In genomic region chr19:41999071-41999877, GRCh38 we compare ENCODE assay signal across 8 cellular contexts.
A peak's percentile ranks its signal among the peaks of the same experiment; 100 is the strongest.
DNase-seq lines count a peak whose midpoint lies in the region; TF ChIP-seq lines count a peak whose summit lies in the region.
"Had no signal": no experiment of that assay in that cellular context is flagged by ENCODE, and none has a peak within 500 bp of the region (broad histone marks: within the 10 kb centered on the region; RNA-seq: fewer than 3 reads in every experiment).

No MANE protein-coding gene starts in this region.

- TF ChIP-seq CTCF in VCaP (conservative IDR thresholded peaks at IDR 0.05) = no peak

- no peaks in the 10 kb centered on the region; the same call in 1 of the 2 replicates for H4K20me1 ChIP-seq in BLaER1

- peaks cover 11% of the 10 kb centered on the region for H3K27me3 ChIP-seq in BLaER1

- H3K36me3 ChIP-seq in BLaER1 = peaks cover 35% of the 10 kb centered on the region
- H3K36me3 ChIP-seq: lower lobe of right lung had no signal

- peak overlapping the region; percentile 89 for H3K9ac ChIP-seq in BLaER1

- H3K4me2 ChIP-seq in BLaER1 = peak overlapping the region; percentile 100

- peak overlapping the region; percentile 98 for H3K27ac ChIP-seq in BLaER1
- peak overlapping the region; percentile 48; the same call in 1 of the 2 replicates for H3K27ac ChIP-seq in VCaP
- H3K27ac ChIP-seq: lower lobe of right lung had no signal

- H3K4me1 ChIP-seq in BLaER1 = peaks cover 73% of the 10 kb centered on the region

- no peaks in the 10 kb centered on the region for H3K9me3 ChIP-seq in BLaER1
- no peaks in the 10 kb centered on the region for H3K9me3 ChIP-seq in iPS-18c (ENCODE audit: control insufficient read depth, insufficient read depth, low read length)
- H3K9me3 ChIP-seq: lower lobe of right lung had no signal

- peak; percentile 41 for DNase-seq in COLO668 (lab: John Stamatoyannopoulos, UW; ENCODE audit: unreplicated experiment)
- no peak for DNase-seq in SKM-1 treated with dmso at 0.1 percent for 144 hours (lab: John Stamatoyannopoulos, UW; ENCODE audit: unreplicated experiment)
- no peak for DNase-seq in NK-92 (lab: John Stamatoyannopoulos, UW; ENCODE audit: unreplicated experiment)
- no peak for DNase-seq in stimulated activated CD4-positive, alpha-beta T cell treated with anti-CD3 and anti-CD28 coated beads, Interleukin-4, amount 100 ng/mL, for 1 hour
- DNase-seq: lower lobe of right lung had no signal

- H3K4me3 ChIP-seq in BLaER1 (peak overlapping the region; percentile 70), iPS-18c (ENCODE audit: insufficient read depth, low read depth, low read length) (peak overlapping the region; percentile 20; the same call in 1 of the 2 replicates)
- H3K4me3 ChIP-seq: lower lobe of right lung had no signal
